24 cellular contexts compared by ENCODE assay signal in the genomic region with DNA sequence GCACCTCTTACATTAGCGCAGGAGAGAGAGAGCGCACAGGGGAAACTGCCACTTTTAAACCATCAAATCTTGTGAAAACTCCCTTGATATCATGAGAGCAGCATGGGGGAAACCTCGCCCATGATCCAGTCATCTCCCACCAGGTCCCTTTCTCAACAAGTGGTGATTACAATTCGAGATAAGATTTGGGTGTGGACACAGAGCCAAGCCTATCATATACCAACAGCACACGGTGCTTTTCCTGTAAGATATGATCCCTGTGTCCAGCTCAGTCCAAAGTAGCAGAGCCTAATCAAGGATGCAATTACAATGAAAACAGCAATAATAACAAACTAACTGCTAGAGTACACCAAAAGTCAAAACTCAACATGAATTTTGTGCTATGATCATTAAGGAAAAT.
"Had no signal": no experiment of that assay in that cellular context is flagged by ENCODE, and none has a peak within 500 bp of the region (broad histone marks: within the 10 kb centered on the region; RNA-seq: fewer than 3 reads in every experiment).

No MANE protein-coding gene starts in this region.

- H3K27me3 ChIP-seq: gastrocnemius medialis, heart left ventricle, hepatocyte, neural progenitor cell, right lobe of liver, tibial nerve, upper lobe of left lung, uterus had no signal

- H3K4me1 Mint-ChIP-seq: memory B cell; stimulated activated naive B cell treated with anti-CD40 and anti-IgM and Interleukin-4, amounts not matched to agents 10 μg/mL and 1 μg/mL and 100 μg/mL, for 72 hours had no signal

- H3K36me3 ChIP-seq: gastrocnemius medialis, heart left ventricle, neural progenitor cell, right lobe of liver, thoracic aorta, tibial nerve, upper lobe of left lung, uterus had no signal

- H2AFZ ChIP-seq: hepatocyte, neural progenitor cell, parathyroid adenoma had no signal

- H3K9me3 ChIP-seq: gastrocnemius medialis, heart left ventricle, right lobe of liver, thoracic aorta, tibial nerve, upper lobe of left lung, uterus had no signal

- ATAC-seq: effector memory CD8-positive, alpha-beta T cell; heart left ventricle; left lobe of liver; natural killer cell treated with Interleukin-12 subunit alpha and Interleukin-12 subunit beta and Interleukin-15 and Interleukin-18, amount 100 ng/mL, for 72 hours; right lobe of liver; stimulated activated naive B cell treated with anti-CD40 and anti-IgM and Interleukin-4, amounts not matched to agents 10 μg/mL and 1 μg/mL and 100 μg/mL, for 72 hours had no signal

- H3K4me3 Mint-ChIP-seq: effector memory CD8-positive, alpha-beta T cell; memory B cell; natural killer cell treated with Interleukin-12 subunit alpha and Interleukin-12 subunit beta and Interleukin-15 and Interleukin-18, amount 100 ng/mL, for 72 hours; neural progenitor cell; stimulated activated naive B cell treated with anti-CD40 and anti-IgM and Interleukin-4, amounts not matched to agents 10 μg/mL and 1 μg/mL and 100 μg/mL, for 72 hours; stimulated activated naive CD8-positive, alpha-beta T cell treated with anti-CD3 and anti-CD28 coated beads, Interleukin-15, Interleukin-2, amounts not matched to agents 100 ng/mL and 50 ng/mL, for 24 hours had no signal

- FAIRE-seq: endometrium, kidney, small intestine had no signal

- H3K27ac Mint-ChIP-seq: effector memory CD8-positive, alpha-beta T cell; memory B cell; natural killer cell treated with Interleukin-12 subunit alpha and Interleukin-12 subunit beta and Interleukin-15 and Interleukin-18, amount 100 ng/mL, for 72 hours; neural progenitor cell; progenitor cell of endocrine pancreas; stimulated activated naive B cell treated with anti-CD40 and anti-IgM and Interleukin-4, amounts not matched to agents 10 μg/mL and 1 μg/mL and 100 μg/mL, for 72 hours; stimulated activated naive CD8-positive, alpha-beta T cell treated with anti-CD3 and anti-CD28 coated beads, Interleukin-15, Interleukin-2, amounts not matched to agents 100 ng/mL and 50 ng/mL, for 24 hours had no signal

- H3K4me2 ChIP-seq: hepatocyte, neural progenitor cell had no signal

- DNase-seq: cortex of kidney; effector memory CD8-positive, alpha-beta T cell; gastrocnemius medialis; heart left ventricle; kidney; right lobe of liver; small intestine; stimulated activated CD4-positive, alpha-beta T cell treated with anti-CD3 and anti-CD28 coated beads, Interleukin-15, amount 100 ng/mL, for 24 hours; stimulated activated CD4-positive, alpha-beta T cell treated with anti-CD3 and anti-CD28 coated beads, Interleukin-2, amount 100 ng/mL, for 48 hours; stimulated activated naive B cell treated with anti-CD40 and anti-IgM and Interleukin-4, amounts not matched to agents 10 μg/mL and 1 μg/mL and 100 μg/mL, for 72 hours; upper lobe of left lung; uterus had no signal

- H3K36me3 Mint-ChIP-seq: memory B cell; natural killer cell treated with Interleukin-12 subunit alpha and Interleukin-12 subunit beta and Interleukin-15 and Interleukin-18, amount 100 ng/mL, for 72 hours; neural progenitor cell; stimulated activated naive B cell treated with anti-CD40 and anti-IgM and Interleukin-4, amounts not matched to agents 10 μg/mL and 1 μg/mL and 100 μg/mL, for 72 hours had no signal

- H3K9me3 Mint-ChIP-seq: effector memory CD8-positive, alpha-beta T cell; memory B cell; natural killer cell treated with Interleukin-12 subunit alpha and Interleukin-12 subunit beta and Interleukin-15 and Interleukin-18, amount 100 ng/mL, for 72 hours; neural progenitor cell; stimulated activated naive B cell treated with anti-CD40 and anti-IgM and Interleukin-4, amounts not matched to agents 10 μg/mL and 1 μg/mL and 100 μg/mL, for 72 hours; stimulated activated naive CD8-positive, alpha-beta T cell treated with anti-CD3 and anti-CD28 coated beads, Interleukin-15, Interleukin-2, amounts not matched to agents 100 ng/mL and 50 ng/mL, for 24 hours had no signal

- H3K4me1 ChIP-seq: parathyroid adenoma, right lobe of liver, upper lobe of left lung, uterus had no signal

- H3K4me3 ChIP-seq: gastrocnemius medialis, heart left ventricle, hepatocyte, lung, neural progenitor cell, right lobe of liver, thoracic aorta, tibial nerve, upper lobe of left lung, uterus had no signal

- H3K27me3 Mint-ChIP-seq: effector memory CD8-positive, alpha-beta T cell; natural killer cell treated with Interleukin-12 subunit alpha and Interleukin-12 subunit beta and Interleukin-15 and Interleukin-18, amount 100 ng/mL, for 72 hours; stimulated activated naive B cell treated with anti-CD40 and anti-IgM and Interleukin-4, amounts not matched to agents 10 μg/mL and 1 μg/mL and 100 μg/mL, for 72 hours; stimulated activated naive CD8-positive, alpha-beta T cell treated with anti-CD3 and anti-CD28 coated beads, Interleukin-15, Interleukin-2, amounts not matched to agents 100 ng/mL and 50 ng/mL, for 24 hours had no signal

- H3K9ac ChIP-seq: neural progenitor cell, parathyroid adenoma had no signal

- H3K27ac ChIP-seq: heart left ventricle, hepatocyte, neural progenitor cell, parathyroid adenoma, right lobe of liver, thoracic aorta, tibial nerve, upper lobe of left lung, uterus had no signal
